Comparison of ENCODE assay signal across 10 cellular contexts in the genomic region with DNA sequence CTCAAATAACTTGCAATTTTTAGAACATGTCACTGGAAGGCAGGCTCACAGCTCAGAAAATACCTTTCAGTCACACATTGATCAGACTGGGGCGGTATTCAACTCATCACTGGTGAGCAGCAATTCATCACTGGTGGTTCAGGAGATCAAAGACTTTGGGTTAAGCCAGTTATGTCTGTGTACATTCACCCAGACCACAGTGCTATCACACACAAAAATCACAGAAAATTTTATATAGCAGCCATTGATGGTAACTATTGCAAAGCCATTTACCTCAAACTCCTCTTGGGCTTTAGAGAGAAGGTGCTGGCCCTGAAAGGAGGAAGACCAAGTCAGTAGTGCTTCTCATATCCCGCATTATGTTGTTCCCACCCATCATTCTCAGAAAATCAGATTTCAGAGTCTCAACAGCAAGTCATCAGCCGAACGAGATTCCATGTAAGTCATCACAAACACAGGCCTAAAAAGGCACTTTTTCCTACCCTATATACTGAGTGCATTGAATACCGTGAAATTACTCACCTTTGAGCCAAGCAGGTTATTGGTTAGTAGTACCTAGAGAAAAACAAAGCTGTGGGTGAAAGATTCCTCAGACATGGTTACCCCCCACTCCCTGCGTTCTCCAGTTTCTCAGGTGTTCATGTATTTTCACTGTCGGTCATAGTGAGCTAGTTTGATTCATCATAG. TPM values are rescaled to one million over a fixed set of nuclear protein-coding genes. Genes with fewer than 3 reads are reported as not detected.
DNase-seq lines count a peak whose midpoint lies in the region; ATAC-seq and TF ChIP-seq lines count a peak whose summit lies in the region.
"Had no signal": no experiment of that assay in that cellular context is flagged by ENCODE, and none has a peak within 500 bp of the region (broad histone marks: within the 10 kb centered on the region; RNA-seq: fewer than 3 reads in every experiment).

No MANE protein-coding gene starts in this region.

- TF ChIP-seq POLR2A in esophagus muscularis mucosa (IDR thresholded peaks at IDR 0.05; ENCODE audit: low read depth) = no peak

- no peak for TF ChIP-seq CTCF in esophagus muscularis mucosa (IDR thresholded peaks at IDR 0.05)

- H3K9ac ChIP-seq in skeletal muscle satellite cell (ENCODE audit: low read depth, low read length) = peak overlapping the region; percentile 86

- no peaks in the 10 kb centered on the region for H3K9me3 ChIP-seq in esophagus muscularis mucosa
- H3K9me3 ChIP-seq in skeletal muscle satellite cell (replicated peaks; ENCODE audit: low read length) = no peaks in the 10 kb centered on the region
- H3K9me3 ChIP-seq: transverse colon had no signal

- H3K27me3 ChIP-seq in esophagus muscularis mucosa (no peaks in the 10 kb centered on the region), skeletal muscle satellite cell (ENCODE audit: control insufficient read depth, insufficient read depth, low read length) (no peaks in the 10 kb centered on the region)
- H3K27me3 ChIP-seq: transverse colon had no signal

- DNase-seq in activated CD4-positive, alpha-beta T cell treated with anti-CD3 and anti-CD28 coated beads for 48 hours = peak; percentile 31
- no peak for DNase-seq in activated CD4-positive, alpha-beta T cell treated with anti-CD3 and anti-CD28 coated beads, Interleukin-2, amount 50 U/mL, for 1 hour
- peak; percentile 45 for DNase-seq in SW480 (ENCODE audit: low spot score)
- DNase-seq in esophagus muscularis mucosa (ENCODE audit: extremely low spot score) = no peak
- DNase-seq in SK-N-DZ (ENCODE audit: low spot score) = no peak
- DNase-seq in AG20443 (ENCODE audit: low spot score) = no peak
- DNase-seq: left cardiac atrium, transverse colon had no signal

- peak overlapping the region; percentile 89 for H3K4me2 ChIP-seq in skeletal muscle satellite cell (ENCODE audit: low read length)

- H3K27ac ChIP-seq in esophagus muscularis mucosa (replicated peaks in 1 of 4) = peak overlapping the region in 2 of 4 donors; percentile 79 to 85

- TF ChIP-seq EP300 in esophagus muscularis mucosa (IDR thresholded peaks at IDR 0.05) = no peak

- intact Hi-C loops in esophagus muscularis mucosa (cut with DNase I) = loop anchor here (10.0 kb wide), 1 partner anchor 259 kb away; the partner anchor contains the start of gene TUT1

- ATAC-seq in HG02763 (IDR thresholded peaks at IDR 0.05; ENCODE audit: unreplicated experiment) = no peak
- ATAC-seq: left cardiac atrium had no signal

- peak overlapping the region in 3 of 4 donors; percentile 56 to 78 (median 69) for H3K4me3 ChIP-seq in esophagus muscularis mucosa
- H3K4me3 ChIP-seq in skeletal muscle satellite cell (ENCODE audit: low read length) = peak overlapping the region; percentile 83

- H3K4me1 ChIP-seq in esophagus muscularis mucosa = peaks cover 25 to 49% (median 39%) of the 10 kb centered on the region in 4 donors
- H3K4me1 ChIP-seq in skeletal muscle satellite cell (ENCODE audit: control insufficient read depth, insufficient read depth, low read length) = peaks cover 29% of the 10 kb centered on the region

- H3K36me3 ChIP-seq in esophagus muscularis mucosa (peaks cover 26 to 36% (median 30%) of the 10 kb centered on the region in 4 donors), skeletal muscle satellite cell (ENCODE audit: insufficient read depth, low read length) (peaks cover 42% of the 10 kb centered on the region)

- WGBS in esophagus muscularis mucosa = 73% methylated on average over 6 of the region's 7 CpGs

RNA-seq across cellular contexts. Expression of gene WDR74, which starts 14.0 kb away (rescaled TPM):
- 10 to 100 TPM; 18.3 to 53.1 (median 48.1) TPM for total RNA-seq in esophagus muscularis mucosa
- 44.9 and 45.4 TPM in 2 replicates for total RNA-seq in skeletal muscle satellite cell (2012; rRNA removed)
- polyA plus RNA-seq in SK-N-DZ (2014; cell fraction: cytosol; rRNA removed) = 161 and 175 TPM in 2 replicates
- 259 and 327 TPM in 2 replicates for polyA plus RNA-seq in SK-N-DZ (2014; cell fraction: nucleus; rRNA removed)

RNA-seq across cellular contexts. Expression of gene TEX54, which starts 20.8 kb away (rescaled TPM):
- not detected for total RNA-seq in esophagus muscularis mucosa
- not detected in 2 replicates for total RNA-seq in skeletal muscle satellite cell (2012; rRNA removed)
- polyA plus RNA-seq in SK-N-DZ (2014; cell fraction: cytosol; rRNA removed) = not detected in 2 replicates
- not detected in 2 replicates for polyA plus RNA-seq in SK-N-DZ (2014; cell fraction: nucleus; rRNA removed)
- total RNA-seq: left cardiac atrium, transverse colon had no signal

RNA-seq across cellular contexts. Expression of gene STX5, which starts 21.6 kb away (rescaled TPM):
- total RNA-seq in esophagus muscularis mucosa = 10 to 100 TPM; 22.8 to 31.6 (median 31.6) TPM
- 21.0 and 29.1 TPM in 2 replicates for total RNA-seq in skeletal muscle satellite cell (2012; rRNA removed)
- polyA plus RNA-seq in SK-N-DZ (2014; cell fraction: cytosol; rRNA removed) = 18.2 and 31.0 TPM in 2 replicates
- polyA plus RNA-seq in SK-N-DZ (2014; cell fraction: nucleus; rRNA removed) = 17.6 and 25.3 TPM in 2 replicates

RNA-seq across cellular contexts. Expression of gene SLC3A2, which starts 27.3 kb away (rescaled TPM):
- total RNA-seq in esophagus muscularis mucosa = 100 to 1,000 TPM in 1 of 4 donors, 10 to 100 TPM in 3; 53.2 to 123 (median 86.4) TPM
- total RNA-seq in skeletal muscle satellite cell (2012; rRNA removed) = 141 and 185 TPM in 2 replicates
- polyA plus RNA-seq in SK-N-DZ (2014; cell fraction: cytosol; rRNA removed) = 119 and 124 TPM in 2 replicates
- 182 and 202 TPM in 2 replicates for polyA plus RNA-seq in SK-N-DZ (2014; cell fraction: nucleus; rRNA removed)

RNA-seq across cellular contexts. Expression of gene NXF1, which starts 48.2 kb away (rescaled TPM):
- total RNA-seq in esophagus muscularis mucosa = 10 to 100 TPM; 38.6 to 86.4 (median 48.4) TPM
- total RNA-seq in skeletal muscle satellite cell (2012; rRNA removed) = 21.5 and 27.1 TPM in 2 replicates
- polyA plus RNA-seq in SK-N-DZ (2014; cell fraction: cytosol; rRNA removed) = 25.1 and 25.8 TPM in 2 replicates
- 58.6 and 124 TPM in 2 replicates for polyA plus RNA-seq in SK-N-DZ (2014; cell fraction: nucleus; rRNA removed)

Comparison
In these comparisons a context has a peak if more than half of its experiments do, and no peak if none do; other contexts are left out.
1. DNase-seq: peak in activated CD4-positive, alpha-beta T cell treated with anti-CD3 and anti-CD28 coated beads for 48 hours (single experiment) and SW480 (single experiment); none in activated CD4-positive, alpha-beta T cell treated with anti-CD3 and anti-CD28 coated beads, Interleukin-2, amount 50 U/mL, for 1 hour (single experiment), esophagus muscularis mucosa (single experiment), SK-N-DZ (single experiment) and AG20443 (single experiment).